Comparison of ENCODE assay signal across 14 cellular contexts in genomic region chr3:116338713-116339112, GRCh38.
DNase-seq lines count a peak whose midpoint lies in the region; ATAC-seq and TF ChIP-seq lines count a peak whose summit lies in the region.
"Had no signal": no experiment of that assay in that cellular context is flagged by ENCODE, and none has a peak within 500 bp of the region (broad histone marks: within the 10 kb centered on the region; RNA-seq: fewer than 3 reads in every experiment).

No MANE protein-coding gene starts in this region.

- H2AFZ ChIP-seq in GM23338: no peak overlapping the region
- no peak overlapping the region for H2AFZ ChIP-seq in neural cell (ENCODE audit: low read depth, low read length)

- H3K27me3 ChIP-seq in GM23338 (ENCODE audit: insufficient read depth): peaks cover 4% of the 10 kb centered on the region; the same call in 1 of the 2 replicates
- H3K27me3 ChIP-seq in neural cell (ENCODE audit: insufficient read depth, low read depth, low read length): no peaks in the 10 kb centered on the region
- H3K27me3 ChIP-seq: SJSA1 had no signal

- no peak overlapping the region for H3K4me2 ChIP-seq in GM23338
- H3K4me2 ChIP-seq in neural cell (ENCODE audit: low read length): peak overlapping the region; percentile 46

- TF ChIP-seq CTCF in GM23338 (conservative IDR thresholded peaks at IDR 0.05; ENCODE audit: low read depth in 2 of 2): no peak
- TF ChIP-seq CTCF in neural cell (IDR thresholded peaks at IDR 0.05; ENCODE audit: poor library complexity, severe bottlenecking): no peak

- H3K4me1 ChIP-seq in GM23338 (ENCODE audit: insufficient read depth): peaks cover 42% of the 10 kb centered on the region
- H3K4me1 ChIP-seq: SJSA1 had no signal

- ATAC-seq in GM23338 (peak; percentile 74), HG03095 (IDR thresholded peaks at IDR 0.05; ENCODE audit: unreplicated experiment) (no peak), HG02588 (IDR thresholded peaks at IDR 0.05; ENCODE audit: unreplicated experiment) (no peak)
- ATAC-seq: T-cell had no signal

- no peaks in the 10 kb centered on the region for H3K27me3 Mint-ChIP-seq in GM23338 (ENCODE audit: insufficient read depth, low read depth, poor library complexity)
- H3K27me3 Mint-ChIP-seq in activated CD4-positive, alpha-beta T cell treated with anti-CD3 and anti-CD28 coated beads, Interleukin-2, amount 10 ng/mL, durations not matched to agents 7 days and 5 days: no peaks in the 10 kb centered on the region
- H3K27me3 Mint-ChIP-seq: T-cell had no signal

- H3K27ac Mint-ChIP-seq in GM23338: no peak overlapping the region
- H3K27ac Mint-ChIP-seq in activated CD4-positive, alpha-beta T cell treated with anti-CD3 and anti-CD28 coated beads, Interleukin-2, amount 10 ng/mL, durations not matched to agents 7 days and 5 days: no peak overlapping the region
- H3K27ac Mint-ChIP-seq: T-cell had no signal

- CTCF ChIA-PET in activated CD4-positive, alpha-beta T cell treated with anti-CD3 and anti-CD28 coated beads, Interleukin-2, amount 10 ng/mL, durations not matched to agents 7 days and 5 days (lab: Charles Lee): no interaction called here

- peaks cover 29% of the 10 kb centered on the region for H3K4me1 Mint-ChIP-seq in GM23338
- H3K4me1 Mint-ChIP-seq in activated CD4-positive, alpha-beta T cell treated with anti-CD3 and anti-CD28 coated beads, Interleukin-2, amount 10 ng/mL, durations not matched to agents 7 days and 5 days: no peaks in the 10 kb centered on the region
- H3K4me1 Mint-ChIP-seq: T-cell had no signal

- no peak for TF ChIP-seq RAD21 in neural cell (conservative IDR thresholded peaks at IDR 0.05)

- H3K9me3 ChIP-seq in neural cell (ENCODE audit: low read length): no peaks in the 10 kb centered on the region
- H3K9me3 ChIP-seq: SJSA1 had no signal

- H3K36me3 ChIP-seq in GM23338 (ENCODE audit: insufficient read depth): no peaks in the 10 kb centered on the region
- H3K36me3 ChIP-seq in neural cell (ENCODE audit: insufficient read depth, low read length): no peaks in the 10 kb centered on the region
- H3K36me3 ChIP-seq: SJSA1 had no signal

- H3K27ac ChIP-seq in GM23338 (ENCODE audit: low read depth) (no peak overlapping the region), neural cell (ENCODE audit: low read length) (peak overlapping the region; percentile 55)
- H3K27ac ChIP-seq: HL-60, SJSA1 had no signal

- H3K4me3 Mint-ChIP-seq in GM23338: no peak overlapping the region
- H3K4me3 Mint-ChIP-seq in activated CD4-positive, alpha-beta T cell treated with anti-CD3 and anti-CD28 coated beads, Interleukin-2, amount 10 ng/mL, durations not matched to agents 7 days and 5 days: no peak overlapping the region
- H3K4me3 Mint-ChIP-seq: T-cell had no signal

- H3K36me3 Mint-ChIP-seq in GM23338 (ENCODE audit: low read depth): no peaks in the 10 kb centered on the region
- H3K36me3 Mint-ChIP-seq in activated CD4-positive, alpha-beta T cell treated with anti-CD3 and anti-CD28 coated beads, Interleukin-2, amount 10 ng/mL, durations not matched to agents 7 days and 5 days (ENCODE audit: low read depth): no peaks in the 10 kb centered on the region
- H3K36me3 Mint-ChIP-seq: T-cell had no signal

- H3F3A ChIP-seq in GM23338 (replicated peaks; ENCODE audit: low read depth) (no peaks in the 10 kb centered on the region), neural cell (ENCODE audit: insufficient read depth, low read length, poor library complexity, severe bottlenecking) (peaks cover 4% of the 10 kb centered on the region)

- DNase-seq in GM23338 (ENCODE audit: low spot score) (peak; percentile 61), NCI-H146 (lab: John Stamatoyannopoulos, UW) (peak; percentile 55), ecto neural progenitor cell (ENCODE audit: low spot score) (peak; percentile 43)
- DNase-seq in activated CD4-positive, alpha-beta T cell treated with anti-CD3 and anti-CD28 coated beads, Interleukin-2, amount 10 ng/mL, durations not matched to agents 7 days and 5 days: no peak
- DNase-seq: COR-L47, EL, NCI-H1436, NCI-H82, T-cell had no signal

- POLR2A ChIA-PET in activated CD4-positive, alpha-beta T cell treated with anti-CD3 and anti-CD28 coated beads, Interleukin-2, amount 10 ng/mL, durations not matched to agents 7 days and 5 days (lab: Charles Lee): no interaction called here

- H3K9me2 ChIP-seq in GM23338 (ENCODE audit: insufficient read depth) (no peaks in the 10 kb centered on the region), neural cell (ENCODE audit: insufficient read depth, low read length) (no peaks in the 10 kb centered on the region)

- TF ChIP-seq EP300 in neural cell (conservative IDR thresholded peaks at IDR 0.05; ENCODE audit: poor library complexity, severe bottlenecking): peak; percentile 45

- no peak overlapping the region for H3K9ac ChIP-seq in neural cell (ENCODE audit: low read length)

- H3K9me3 Mint-ChIP-seq in GM23338: no peaks in the 10 kb centered on the region
- no peaks in the 10 kb centered on the region for H3K9me3 Mint-ChIP-seq in activated CD4-positive, alpha-beta T cell treated with anti-CD3 and anti-CD28 coated beads, Interleukin-2, amount 10 ng/mL, durations not matched to agents 7 days and 5 days

- H4K20me1 ChIP-seq in GM23338 (replicated peaks; ENCODE audit: insufficient read depth) (no peaks in the 10 kb centered on the region), neural cell (ENCODE audit: insufficient read depth) (no peaks in the 10 kb centered on the region)

- H3K4me3 ChIP-seq in GM23338 (no peak overlapping the region), neural cell (ENCODE audit: low read length) (peak overlapping the region; percentile 37)
- H3K4me3 ChIP-seq: SJSA1 had no signal

- H3K79me2 ChIP-seq in GM23338 (replicated peaks; ENCODE audit: insufficient read depth) (no peaks in the 10 kb centered on the region), neural cell (replicated peaks; ENCODE audit: insufficient read depth, low read length) (no peaks in the 10 kb centered on the region)

TF ChIP-seq in GM23338, 12 proteins besides CTCF, POLR2A, EP300 and RAD21 (continues in another document):
- TF ChIP-seq REST (IDR thresholded peaks at IDR 0.05; ENCODE audit: unreplicated experiment) (no peak), EZH2phosphoT487 (IDR thresholded peaks at IDR 0.05; ENCODE audit: unreplicated experiment) (no peak), ZNF331 (CRISPR knock-in tag; IDR thresholded peaks at IDR 0.05; ENCODE audit: low read depth) (no peak), EZH2 (IDR thresholded peaks at IDR 0.05; ENCODE audit: low read depth, unreplicated experiment) (no peak), ZNF114 (CRISPR knock-in tag; IDR thresholded peaks at IDR 0.05) (no peak)

TF ChIP-seq in neural cell, 6 proteins besides CTCF, POLR2A, EP300 and RAD21:
- TF ChIP-seq TAF1 (IDR thresholded peaks at IDR 0.05; ENCODE audit: low read depth): no peak
- TF ChIP-seq SMC3 (conservative IDR thresholded peaks at IDR 0.05; ENCODE audit: poor library complexity): no peak
- peak; percentile 28 for TF ChIP-seq POLR2AphosphoS5 (IDR thresholded peaks at IDR 0.05)
- no peak for TF ChIP-seq EZH2 (IDR thresholded peaks at IDR 0.05; ENCODE audit: borderline replicate concordance, insufficient read depth, low read length, poor library complexity, severe bottlenecking)
- no peak for TF ChIP-seq MXI1 (conservative IDR thresholded peaks at IDR 0.05; ENCODE audit: poor library complexity, severe bottlenecking)
